Comparison of ENCODE assay signal across 9 cellular contexts in the genomic region with DNA sequence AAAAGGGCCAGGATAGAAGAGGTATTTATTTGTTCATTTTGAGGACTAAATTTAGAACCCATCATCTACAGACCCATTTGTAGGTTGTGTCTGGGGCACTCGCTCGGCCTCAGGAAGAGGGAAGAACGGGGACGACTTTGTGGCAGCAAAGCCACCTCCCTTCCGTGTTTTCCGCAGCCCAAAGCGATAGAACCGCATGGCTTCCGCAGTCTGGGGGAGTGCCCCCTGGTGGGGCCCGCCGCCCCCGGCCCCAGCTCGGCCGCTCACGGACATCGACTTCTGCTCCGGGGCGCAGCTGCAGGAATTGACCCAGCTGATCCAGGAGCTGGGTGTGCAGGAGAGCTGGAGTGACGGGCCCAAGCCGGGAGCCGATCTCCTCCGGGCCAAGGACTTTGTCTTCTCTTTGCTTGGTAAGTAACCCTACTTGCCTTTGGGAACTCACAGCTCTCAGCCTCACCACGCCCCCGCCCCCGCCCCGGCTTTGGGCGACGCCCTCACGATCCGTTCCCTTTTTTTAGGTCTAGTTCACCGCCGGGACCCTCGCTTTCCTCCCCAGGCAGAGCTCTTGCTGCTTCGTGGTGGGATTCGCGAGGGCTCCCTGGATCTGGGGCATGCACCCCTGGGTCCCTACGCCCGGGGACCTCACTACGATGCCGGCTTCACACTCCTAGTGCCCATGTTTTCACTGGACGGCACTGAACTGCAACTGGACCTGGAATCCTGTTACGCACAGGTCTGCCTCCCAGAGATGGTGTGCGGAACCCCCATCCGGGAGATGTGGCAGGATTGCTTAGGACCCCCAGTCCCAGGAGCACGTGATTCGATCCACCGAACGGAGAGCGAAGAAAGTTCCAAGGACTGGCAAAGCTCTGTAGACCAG. TPM values are rescaled to one million over a fixed set of nuclear protein-coding genes. Genes with fewer than 3 reads are reported as not detected.
DNase-seq lines count a peak whose midpoint lies in the region; ATAC-seq and TF ChIP-seq lines count a peak whose summit lies in the region.
"Had no signal": no experiment of that assay in that cellular context is flagged by ENCODE, and none has a peak within 500 bp of the region (broad histone marks: within the 10 kb centered on the region; RNA-seq: fewer than 3 reads in every experiment).

No MANE protein-coding gene starts in this region.

- H3K27me3 ChIP-seq in CD4-positive, CD25-positive, alpha-beta regulatory T cell (ENCODE audit: control insufficient read depth, insufficient read depth, low read length): peaks cover 7% of the 10 kb centered on the region
- H3K27me3 ChIP-seq in dorsolateral prefrontal cortex: peaks cover 0 to 64% (median 39%) of the 10 kb centered on the region in 45 donors

- peaks cover 54% of the 10 kb centered on the region for H3K4me1 ChIP-seq in CD4-positive, CD25-positive, alpha-beta regulatory T cell (ENCODE audit: control insufficient read depth, insufficient read depth, low read length, poor library complexity, severe bottlenecking)

- intact Hi-C loops in dorsolateral prefrontal cortex (cut with DNase I): loop anchor here (2.0 to 5.0 kb wide), 5 partner anchors 41 to 126 kb away; partner anchors contain the start of genes SENP3 (in 2 of the 2) and ZBTB4 (in 2 of the 2)

- peak overlapping the region; percentile 90 for H3K4me3 ChIP-seq in CD4-positive, CD25-positive, alpha-beta regulatory T cell (ENCODE audit: low read depth, low read length)
- H3K4me3 ChIP-seq in dorsolateral prefrontal cortex: peak overlapping the region in 58 of 59 donors; percentile 28 to 74 (median 52)

- H3K9me3 Mint-ChIP-seq in CD4-positive, CD25-positive, alpha-beta regulatory T cell: no peaks in the 10 kb centered on the region
- no peaks in the 10 kb centered on the region for H3K9me3 Mint-ChIP-seq in mesothelial cell of epicardium
- H3K9me3 Mint-ChIP-seq in stimulated activated naive CD8-positive, alpha-beta T cell treated with anti-CD3 and anti-CD28 coated beads, Interleukin-15, amount 100 ng/mL, for 72 hours: no peaks in the 10 kb centered on the region

- H3K4me3 Mint-ChIP-seq in CD4-positive, CD25-positive, alpha-beta regulatory T cell: peak overlapping the region; percentile 93 to 96 (median 95)
- peak overlapping the region; percentile 83 for H3K4me3 Mint-ChIP-seq in mesothelial cell of epicardium
- H3K4me3 Mint-ChIP-seq in stimulated activated naive CD8-positive, alpha-beta T cell treated with anti-CD3 and anti-CD28 coated beads, Interleukin-15, amount 100 ng/mL, for 72 hours: peak overlapping the region; percentile 91 to 99

- peaks cover 34% of the 10 kb centered on the region for H3K27me3 Mint-ChIP-seq in CD4-positive, CD25-positive, alpha-beta regulatory T cell
- peaks cover 38% of the 10 kb centered on the region for H3K27me3 Mint-ChIP-seq in mesothelial cell of epicardium (ENCODE audit: low read depth)
- H3K27me3 Mint-ChIP-seq in stimulated activated naive CD8-positive, alpha-beta T cell treated with anti-CD3 and anti-CD28 coated beads, Interleukin-15, amount 100 ng/mL, for 72 hours: peaks cover 23% of the 10 kb centered on the region

- no peaks in the 10 kb centered on the region for H3K9me3 ChIP-seq in CD4-positive, CD25-positive, alpha-beta regulatory T cell (ENCODE audit: control insufficient read depth in 2 of 2, low read length in 2 of 2)

- H3K4me1 Mint-ChIP-seq in CD4-positive, CD25-positive, alpha-beta regulatory T cell: peaks cover 5 to 51% (median 31%) of the 10 kb centered on the region in 4 donors
- H3K4me1 Mint-ChIP-seq in mesothelial cell of epicardium: peaks cover 34% of the 10 kb centered on the region
- H3K4me1 Mint-ChIP-seq in stimulated activated naive CD8-positive, alpha-beta T cell treated with anti-CD3 and anti-CD28 coated beads, Interleukin-15, amount 100 ng/mL, for 72 hours: peaks cover 52% of the 10 kb centered on the region

- H3K27ac ChIP-seq in CD4-positive, CD25-positive, alpha-beta regulatory T cell (ENCODE audit: insufficient read depth, low read length, poor library complexity, severe bottlenecking): peak overlapping the region; percentile 93
- H3K27ac ChIP-seq in dorsolateral prefrontal cortex: peak overlapping the region in 23 of 59 donors; percentile 5 to 79 (median 30)

- H3K36me3 Mint-ChIP-seq in CD4-positive, CD25-positive, alpha-beta regulatory T cell: peaks cover 10% of the 10 kb centered on the region
- no peaks in the 10 kb centered on the region for H3K36me3 Mint-ChIP-seq in mesothelial cell of epicardium

- TF ChIP-seq CTCF in dorsolateral prefrontal cortex (IDR thresholded peaks at IDR 0.05 in 54 of 56, conservative IDR thresholded peaks at IDR 0.05 in 2 of 56; ENCODE audit: low read depth in 1 of 56, partially characterized antibody in 56 of 56) (peak in 5 of 56 donors; percentile 0 to 26 (median 18)), mesothelial cell of epicardium (IDR thresholded peaks at IDR 0.05; ENCODE audit: unreplicated experiment) (peak; percentile 41)

- ATAC-seq in CD4-positive, CD25-positive, alpha-beta regulatory T cell (ENCODE audit: low read depth in 2 of 2): peak; percentile 22 to 23
- peak; percentile 20 for ATAC-seq in GM21390 (IDR thresholded peaks at IDR 0.05; ENCODE audit: unreplicated experiment)
- peak; percentile 6 to 7 for ATAC-seq in activated CD4-positive, CD25-positive, alpha-beta regulatory T cell treated with anti-CD3 and anti-CD28 coated beads, Interleukin-2, amount 50 U/mL, for 24 hours
- peak; percentile 48 for ATAC-seq in stimulated activated naive CD8-positive, alpha-beta T cell treated with anti-CD3 and anti-CD28 coated beads, Interleukin-15, amount 100 ng/mL, for 72 hours

- H3K36me3 ChIP-seq in CD4-positive, CD25-positive, alpha-beta regulatory T cell (ENCODE audit: control insufficient read depth, insufficient read depth, low read length): no peaks in the 10 kb centered on the region

- DNase-seq in CD4-positive, CD25-positive, alpha-beta regulatory T cell: peak in 2 of 3 donors; percentile 48 to 81
- DNase-seq in LoVo (ENCODE audit: low spot score) (peak; percentile 27), dorsolateral prefrontal cortex (no peak), mesothelial cell of epicardium (ENCODE audit: low spot score in 2 of 2, unreplicated experiment in 2 of 2) (peak in 1 of 2 experiments; percentile 58), T1000 (lab: John Stamatoyannopoulos, UW) (no peak)
- peak; percentile 75 to 78 for DNase-seq in stimulated activated naive CD8-positive, alpha-beta T cell treated with anti-CD3 and anti-CD28 coated beads, Interleukin-15, amount 100 ng/mL, for 72 hours

- peak overlapping the region; percentile 92 to 98 (median 97) for H3K27ac Mint-ChIP-seq in CD4-positive, CD25-positive, alpha-beta regulatory T cell
- peak overlapping the region; percentile 97 for H3K27ac Mint-ChIP-seq in mesothelial cell of epicardium
- H3K27ac Mint-ChIP-seq in stimulated activated naive CD8-positive, alpha-beta T cell treated with anti-CD3 and anti-CD28 coated beads, Interleukin-15, amount 100 ng/mL, for 72 hours: peak overlapping the region; percentile 87 to 88

RNA-seq across cellular contexts. Expression of gene TMEM102, which starts 0.7 kb away (rescaled TPM):
- total RNA-seq in CD4-positive, CD25-positive, alpha-beta regulatory T cell: 16.8 TPM
- 10 to 100 TPM; 22.3 to 28.4 (median 24.2) TPM for polyA plus RNA-seq in CD4-positive, CD25-positive, alpha-beta regulatory T cell
- 1 to 10 TPM in 52 of 120 experiments, under 1 TPM in 61, not detected in 7; 0.24 to 3.3 (median 0.97) TPM for total RNA-seq in dorsolateral prefrontal cortex
- total RNA-seq in mesothelial cell of epicardium: 9.7 to 10.2 TPM (median 10.2 TPM) in 3 replicates

RNA-seq across cellular contexts. Expression of gene FGF11, which starts 3.4 kb away (rescaled TPM):
- 3.3 TPM for total RNA-seq in CD4-positive, CD25-positive, alpha-beta regulatory T cell
- polyA plus RNA-seq in CD4-positive, CD25-positive, alpha-beta regulatory T cell: under 1 TPM in 3 of 4 donors, not detected in 1; 0.07 to 0.27 (median 0.18) TPM
- total RNA-seq in dorsolateral prefrontal cortex (10 to 100 TPM in 25 of 120 experiments, 1 to 10 TPM in 95; 2.5 to 23.6 (median 7.0) TPM), mesothelial cell of epicardium (24.8 to 26.8 TPM (median 26.5 TPM) in 3 replicates)

RNA-seq across cellular contexts. Expression of gene SPEM3, which starts 7.3 kb away (rescaled TPM):
- total RNA-seq in CD4-positive, CD25-positive, alpha-beta regulatory T cell: not detected
- not detected for polyA plus RNA-seq in CD4-positive, CD25-positive, alpha-beta regulatory T cell
- total RNA-seq in dorsolateral prefrontal cortex (under 1 TPM in 1 of 120 experiments, not detected in 119; 0.14 TPM), mesothelial cell of epicardium (not detected in 3 replicates)
- total RNA-seq: HT1080 had no signal

RNA-seq across cellular contexts. Expression of gene CHRNB1, which starts 8.9 kb away (rescaled TPM):
- 7.6 TPM for total RNA-seq in CD4-positive, CD25-positive, alpha-beta regulatory T cell
- 10 to 100 TPM; 18.0 to 28.7 (median 27.0) TPM for polyA plus RNA-seq in CD4-positive, CD25-positive, alpha-beta regulatory T cell
- 10 to 100 TPM in 95 of 120 experiments, 1 to 10 TPM in 25; 6.3 to 21.6 (median 12.1) TPM for total RNA-seq in dorsolateral prefrontal cortex
- total RNA-seq in mesothelial cell of epicardium: 15.9 to 17.7 TPM (median 16.0 TPM) in 3 replicates

RNA-seq across cellular contexts. Expression of gene SPEM2, which starts 10.5 kb away (rescaled TPM):
- total RNA-seq in CD4-positive, CD25-positive, alpha-beta regulatory T cell: not detected
- polyA plus RNA-seq in CD4-positive, CD25-positive, alpha-beta regulatory T cell: not detected
- under 1 TPM in 2 of 120 experiments, not detected in 118; 0.41 to 0.48 TPM for total RNA-seq in dorsolateral prefrontal cortex
- total RNA-seq in mesothelial cell of epicardium: not detected in 3 replicates
- total RNA-seq: HT1080 had no signal

Comparison
In these comparisons a context has a peak if more than half of its experiments do, and no peak if none do; other contexts are left out.
1. DNase-seq: peak in CD4-positive, CD25-positive, alpha-beta regulatory T cell (2 of 3), LoVo (single experiment) and stimulated activated naive CD8-positive, alpha-beta T cell treated with anti-CD3 and anti-CD28 coated beads, Interleukin-15, amount 100 ng/mL, for 72 hours (2 of 2); none in dorsolateral prefrontal cortex (0 of 10) and T1000 (single experiment).
2. Peak in every context shown above with its lines, with median percentiles within 50 percentile points of each other: ATAC-seq, H3K27ac Mint-ChIP-seq and H3K4me3 Mint-ChIP-seq.